2 cellular contexts compared by ENCODE assay signal in genomic region chr20:62476074-62476838, GRCh38.
TF ChIP-seq lines count a peak whose summit lies in the region.

No MANE protein-coding gene starts in this region.

TF ChIP-seq in K562, 482 proteins besides CTCF, POLR2A, EP300 and RAD21 (continued from another document and continues in another):
- TF ChIP-seq EGR1 (conservative IDR thresholded peaks at IDR 0.05) (no peak), HMGN3 (IDR thresholded peaks at IDR 0.05; ENCODE audit: borderline replicate concordance, extremely low read depth, insufficient read length, low read depth, low read length) (no peak), PHF20 (IDR thresholded peaks at IDR 0.05; ENCODE audit: partially characterized antibody) (peak; percentile 38), SIX5 (IDR thresholded peaks at IDR 0.05; ENCODE audit: borderline replicate concordance in 1 of 2, insufficient read depth in 1 of 2, low read depth in 1 of 2, low read length in 2 of 2) (no peak), SP1 (CRISPR knock-in tag; IDR thresholded peaks at IDR 0.05) (peak; percentile 64; the same call in 1 of the 2 replicates), ELF4 (CRISPR knock-in tag; IDR thresholded peaks at IDR 0.05) (no peak), CCAR2 (IDR thresholded peaks at IDR 0.05; ENCODE audit: low read depth, low read length) (no peak), ZNF766 (CRISPR knock-in tag; conservative IDR thresholded peaks at IDR 0.05) (no peak), NR4A1 (CRISPR knock-in tag; IDR thresholded peaks at IDR 0.05) (no peak), NR4A1 (tag; IDR thresholded peaks at IDR 0.05) (no peak), HDAC2 (IDR thresholded peaks at IDR 0.05) (no peak), ZFP36 (IDR thresholded peaks at IDR 0.05; ENCODE audit: low read depth, low read length, partially characterized antibody) (peak; percentile 57), HDAC8 (tag; IDR thresholded peaks at IDR 0.05) (no peak), TEAD2 (tag; IDR thresholded peaks at IDR 0.05) (no peak), ZBTB33 (CRISPR knock-in tag; IDR thresholded peaks at IDR 0.05) (peak; percentile 64), CREBBP (IDR thresholded peaks at IDR 0.05; ENCODE audit: low read depth, low read length) (no peak), RBFOX2 (IDR thresholded peaks at IDR 0.05; ENCODE audit: low read depth, low read length) (peak; percentile 74), TFAP4 (CRISPR knock-in tag; IDR thresholded peaks at IDR 0.05; ENCODE audit: borderline replicate concordance) (peak; percentile 66; the same call in 1 of the 2 replicates)
- TF ChIP-seq, protein P1, sequence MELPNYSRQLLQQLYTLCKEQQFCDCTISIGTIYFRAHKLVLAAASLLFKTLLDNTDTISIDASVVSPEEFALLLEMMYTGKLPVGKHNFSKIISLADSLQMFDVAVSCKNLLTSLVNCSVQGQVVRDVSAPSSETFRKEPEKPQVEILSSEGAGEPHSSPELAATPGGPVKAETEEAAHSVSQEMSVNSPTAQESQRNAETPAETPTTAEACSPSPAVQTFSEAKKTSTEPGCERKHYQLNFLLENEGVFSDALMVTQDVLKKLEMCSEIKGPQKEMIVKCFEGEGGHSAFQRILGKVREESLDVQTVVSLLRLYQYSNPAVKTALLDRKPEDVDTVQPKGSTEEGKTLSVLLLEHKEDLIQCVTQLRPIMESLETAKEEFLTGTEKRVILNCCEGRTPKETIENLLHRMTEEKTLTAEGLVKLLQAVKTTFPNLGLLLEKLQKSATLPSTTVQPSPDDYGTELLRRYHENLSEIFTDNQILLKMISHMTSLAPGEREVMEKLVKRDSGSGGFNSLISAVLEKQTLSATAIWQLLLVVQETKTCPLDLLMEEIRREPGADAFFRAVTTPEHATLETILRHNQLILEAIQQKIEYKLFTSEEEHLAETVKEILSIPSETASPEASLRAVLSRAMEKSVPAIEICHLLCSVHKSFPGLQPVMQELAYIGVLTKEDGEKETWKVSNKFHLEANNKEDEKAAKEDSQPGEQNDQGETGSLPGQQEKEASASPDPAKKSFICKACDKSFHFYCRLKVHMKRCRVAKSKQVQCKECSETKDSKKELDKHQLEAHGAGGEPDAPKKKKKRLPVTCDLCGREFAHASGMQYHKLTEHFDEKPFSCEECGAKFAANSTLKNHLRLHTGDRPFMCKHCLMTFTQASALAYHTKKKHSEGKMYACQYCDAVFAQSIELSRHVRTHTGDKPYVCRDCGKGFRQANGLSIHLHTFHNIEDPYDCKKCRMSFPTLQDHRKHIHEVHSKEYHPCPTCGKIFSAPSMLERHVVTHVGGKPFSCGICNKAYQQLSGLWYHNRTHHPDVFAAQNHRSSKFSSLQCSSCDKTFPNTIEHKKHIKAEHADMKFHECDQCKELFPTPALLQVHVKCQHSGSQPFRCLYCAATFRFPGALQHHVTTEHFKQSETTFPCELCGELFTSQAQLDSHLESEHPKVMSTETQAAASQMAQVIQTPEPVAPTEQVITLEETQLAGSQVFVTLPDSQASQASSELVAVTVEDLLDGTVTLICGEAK (IDR thresholded peaks at IDR 0.05), result no peak
- TF ChIP-seq, protein P1 (CRISPR knock-in tag; IDR thresholded peaks at IDR 0.05), result peak; percentile 74; the same call in 1 of the 2 replicates

TF ChIP-seq in HepG2, 621 proteins besides CTCF, POLR2A, EP300 and RAD21 (continued from another document and continues in another):
- TF ChIP-seq, protein P2, sequence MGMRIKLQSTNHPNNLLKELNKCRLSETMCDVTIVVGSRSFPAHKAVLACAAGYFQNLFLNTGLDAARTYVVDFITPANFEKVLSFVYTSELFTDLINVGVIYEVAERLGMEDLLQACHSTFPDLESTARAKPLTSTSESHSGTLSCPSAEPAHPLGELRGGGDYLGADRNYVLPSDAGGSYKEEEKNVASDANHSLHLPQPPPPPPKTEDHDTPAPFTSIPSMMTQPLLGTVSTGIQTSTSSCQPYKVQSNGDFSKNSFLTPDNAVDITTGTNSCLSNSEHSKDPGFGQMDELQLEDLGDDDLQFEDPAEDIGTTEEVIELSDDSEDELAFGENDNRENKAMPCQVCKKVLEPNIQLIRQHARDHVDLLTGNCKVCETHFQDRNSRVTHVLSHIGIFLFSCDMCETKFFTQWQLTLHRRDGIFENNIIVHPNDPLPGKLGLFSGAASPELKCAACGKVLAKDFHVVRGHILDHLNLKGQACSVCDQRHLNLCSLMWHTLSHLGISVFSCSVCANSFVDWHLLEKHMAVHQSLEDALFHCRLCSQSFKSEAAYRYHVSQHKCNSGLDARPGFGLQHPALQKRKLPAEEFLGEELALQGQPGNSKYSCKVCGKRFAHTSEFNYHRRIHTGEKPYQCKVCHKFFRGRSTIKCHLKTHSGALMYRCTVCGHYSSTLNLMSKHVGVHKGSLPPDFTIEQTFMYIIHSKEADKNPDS (CRISPR knock-in tag; IDR thresholded peaks at IDR 0.05), result no peak
- TF ChIP-seq MTF2 (CRISPR knock-in tag; IDR thresholded peaks at IDR 0.05; ENCODE audit: borderline replicate concordance) (peak; percentile 82; the same call in 1 of the 2 replicates), EED (CRISPR knock-in tag; IDR thresholded peaks at IDR 0.05) (no peak), ZSCAN20 (CRISPR knock-in tag; IDR thresholded peaks at IDR 0.05; ENCODE audit: borderline replicate concordance) (no peak), ARNTL (CRISPR knock-in tag; IDR thresholded peaks at IDR 0.05) (peak; percentile 58; the same call in 1 of the 2 replicates), ZNF121 (CRISPR knock-in tag; IDR thresholded peaks at IDR 0.05) (peak; percentile 66; the same call in 1 of the 2 replicates), THAP9 (CRISPR knock-in tag; IDR thresholded peaks at IDR 0.05; ENCODE audit: borderline replicate concordance) (no peak), ZMYM4 (CRISPR knock-in tag; IDR thresholded peaks at IDR 0.05) (no peak), ZNF687 (CRISPR knock-in tag; IDR thresholded peaks at IDR 0.05) (peak; percentile 67), ZNF720 (CRISPR knock-in tag; IDR thresholded peaks at IDR 0.05) (no peak), HOXA3 (CRISPR knock-in tag; IDR thresholded peaks at IDR 0.05) (no peak), ESRRA (CRISPR knock-in tag; IDR thresholded peaks at IDR 0.05; ENCODE audit: low read depth) (no peak), ZSCAN12 (CRISPR knock-in tag; IDR thresholded peaks at IDR 0.05) (no peak), HOXA9 (CRISPR knock-in tag; IDR thresholded peaks at IDR 0.05; ENCODE audit: borderline replicate concordance) (no peak), PATZ1 (CRISPR knock-in tag; IDR thresholded peaks at IDR 0.05) (peak; percentile 61; the same call in 1 of the 2 replicates), MEIS1 (CRISPR knock-in tag; IDR thresholded peaks at IDR 0.05; ENCODE audit: borderline replicate concordance) (no peak), GABPB1 (CRISPR knock-in tag; IDR thresholded peaks at IDR 0.05) (peak; percentile 32; the same call in 1 of the 2 replicates), NFIC (IDR thresholded peaks at IDR 0.05; ENCODE audit: low read length) (no peak), BCL3 (CRISPR knock-in tag; IDR thresholded peaks at IDR 0.05) (no peak)
- TF ChIP-seq, protein P3, sequence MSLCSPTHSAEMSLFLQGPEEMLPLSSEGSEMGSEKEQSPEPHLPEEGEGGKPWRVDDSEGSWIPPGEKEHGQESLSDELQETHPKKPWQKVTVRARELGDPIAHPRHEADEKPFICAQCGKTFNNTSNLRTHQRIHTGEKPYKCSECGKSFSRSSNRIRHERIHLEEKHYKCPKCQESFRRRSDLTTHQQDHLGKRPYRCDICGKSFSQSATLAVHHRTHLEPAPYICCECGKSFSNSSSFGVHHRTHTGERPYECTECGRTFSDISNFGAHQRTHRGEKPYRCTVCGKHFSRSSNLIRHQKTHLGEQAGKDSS (CRISPR knock-in tag; IDR thresholded peaks at IDR 0.05; ENCODE audit: borderline replicate concordance, low read depth), result no peak
- TF ChIP-seq, protein P4, sequence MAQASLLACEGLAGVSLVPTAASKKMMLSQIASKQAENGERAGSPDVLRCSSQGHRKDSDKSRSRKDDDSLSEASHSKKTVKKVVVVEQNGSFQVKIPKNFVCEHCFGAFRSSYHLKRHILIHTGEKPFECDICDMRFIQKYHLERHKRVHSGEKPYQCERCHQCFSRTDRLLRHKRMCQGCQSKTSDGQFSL (CRISPR knock-in tag; IDR thresholded peaks at IDR 0.05), result no peak
